Comparison of ENCODE assay signal across 26 cellular contexts in genomic region chr1:219266524-219266923, GRCh38.
"Had no signal": no experiment of that assay in that cellular context is flagged by ENCODE, and none has a peak within 500 bp of the region (broad histone marks: within the 10 kb centered on the region; RNA-seq: fewer than 3 reads in every experiment).

No MANE protein-coding gene starts in this region.

- H3K4me3 Mint-ChIP-seq: endodermal cell; immature natural killer cell; memory B cell; natural killer cell treated with Interleukin-12 subunit alpha and Interleukin-12 subunit beta and Interleukin-15 and Interleukin-18, amount 100 ng/mL, for 72 hours; neural progenitor cell; stimulated activated naive B cell treated with anti-CD40 and anti-IgM and Interleukin-4, amounts not matched to agents 10 μg/mL and 1 μg/mL and 100 μg/mL, for 72 hours had no signal

- H3K4me2 ChIP-seq: neural progenitor cell had no signal

- H3K9ac ChIP-seq: neural progenitor cell had no signal

- H3K27me3 ChIP-seq: neural progenitor cell, ovary, right atrium auricular region, sigmoid colon, stomach had no signal

- H2AFZ ChIP-seq: neural progenitor cell had no signal

- H3K9me3 ChIP-seq: ovary, thoracic aorta had no signal

- H3K36me3 ChIP-seq: left ventricle myocardium inferior, lower lobe of right lung, neural progenitor cell, ovary, right atrium auricular region, sigmoid colon, stomach, thoracic aorta had no signal

- H3K27ac ChIP-seq: coronary artery, left ventricle myocardium inferior, lower lobe of right lung, neural progenitor cell, ovary, right atrium auricular region, sigmoid colon, skin epidermis, stomach, thoracic aorta had no signal

- H3K4me1 ChIP-seq: lower lobe of right lung had no signal

- H3K27me3 Mint-ChIP-seq: memory B cell; natural killer cell treated with Interleukin-12 subunit alpha and Interleukin-12 subunit beta and Interleukin-15 and Interleukin-18, amount 100 ng/mL, for 72 hours; stimulated activated naive B cell treated with anti-CD40 and anti-IgM and Interleukin-4, amounts not matched to agents 10 μg/mL and 1 μg/mL and 100 μg/mL, for 72 hours had no signal

- FAIRE-seq: endothelial cell of umbilical vein, urothelium cell line had no signal

- DNase-seq: effector CD4-positive, alpha-beta T cell; endodermal cell; immature natural killer cell; kidney; left cardiac atrium; left ventricle myocardium inferior; lower lobe of right lung; midbrain; nucleus accumbens; ovary; sigmoid colon; stimulated activated CD4-positive, alpha-beta T cell treated with anti-CD3 and anti-CD28 coated beads, Interleukin-2, amount 100 ng/mL, for 24 hours; stimulated activated CD4-positive, alpha-beta T cell treated with anti-CD3 and anti-CD28 coated beads, Interleukin-4, amount 100 ng/mL, for 4 hours; stimulated activated naive B cell treated with anti-CD40 and anti-IgM and Interleukin-4, amounts not matched to agents 10 μg/mL and 1 μg/mL and 100 μg/mL, for 72 hours; stomach; substantia nigra; trophoblast cell had no signal

- H3K4me1 Mint-ChIP-seq: immature natural killer cell; stimulated activated naive B cell treated with anti-CD40 and anti-IgM and Interleukin-4, amounts not matched to agents 10 μg/mL and 1 μg/mL and 100 μg/mL, for 72 hours had no signal

- ATAC-seq: left cardiac atrium; lower lobe of right lung; natural killer cell treated with Interleukin-12 subunit alpha and Interleukin-12 subunit beta and Interleukin-15 and Interleukin-18, amount 100 ng/mL, for 72 hours; stimulated activated naive B cell treated with anti-CD40 and anti-IgM and Interleukin-4, amounts not matched to agents 10 μg/mL and 1 μg/mL and 100 μg/mL, for 72 hours had no signal

- H3K27ac Mint-ChIP-seq: endodermal cell; immature natural killer cell; memory B cell; natural killer cell treated with Interleukin-12 subunit alpha and Interleukin-12 subunit beta and Interleukin-15 and Interleukin-18, amount 100 ng/mL, for 72 hours; neural progenitor cell; stimulated activated naive B cell treated with anti-CD40 and anti-IgM and Interleukin-4, amounts not matched to agents 10 μg/mL and 1 μg/mL and 100 μg/mL, for 72 hours had no signal

- H3K4me3 ChIP-seq: coronary artery, left ventricle myocardium inferior, lower lobe of right lung, neural progenitor cell, ovary, right atrium auricular region, sigmoid colon, skin epidermis, stomach, thoracic aorta had no signal
